In genomic region chr7:99947608-99948007, GRCh38 we compare ENCODE assay signal across 22 cellular contexts. TPM values are rescaled to one million over a fixed set of nuclear protein-coding genes. Genes with fewer than 3 reads are reported as not detected.
"Had no signal": no experiment of that assay in that cellular context is flagged by ENCODE, and none has a peak within 500 bp of the region (broad histone marks: within the 10 kb centered on the region; RNA-seq: fewer than 3 reads in every experiment).

No MANE protein-coding gene starts in this region.

- DNase-seq: Karpas-422, KG1, MM.1S, NCI-H1092 treated with DMSO at 0.1 percent for 48 hours, NCI-H1436, NCI-H187, NCI-H2029, NCI-H2081 treated with DMSO at 0.1 percent for 48 hours, NCI-H2171, NCI-H226, NCI-H446, NCI-H510A, NCI-H524 treated with DMSO at 0.1 percent for 48 hours, NCI-H69, NCI-H774, Right ventricle myocardium superior, RPMI8226, SK-N-SH, SW 1271 had no signal

- H3K9me3 ChIP-seq: SK-N-SH had no signal

- H3K9ac ChIP-seq: SK-N-SH had no signal

- H3K4me2 ChIP-seq: SK-N-SH had no signal

- FAIRE-seq: RCC 7860 had no signal

RNA-seq across cellular contexts. Expression of gene GJC3, which starts 18.2 kb away (rescaled TPM):
- total RNA-seq: HT-29 had no signal
- polyA plus RNA-seq: SK-N-SH had no signal

RNA-seq across cellular contexts. Expression of gene AZGP1, which starts 28.2 kb away (rescaled TPM):
- polyA plus RNA-seq: SK-N-SH had no signal

RNA-seq across cellular contexts. Expression of gene TRIM4, which starts 28.3 kb away (rescaled TPM):
- total RNA-seq: SK-MEL-5 had no signal
